Comparison of ENCODE assay signal across 8 cellular contexts in genomic region chr1:18234790-18235242, GRCh38.
DNase-seq lines count a peak whose midpoint lies in the region; ATAC-seq lines count a peak whose summit lies in the region.

No MANE protein-coding gene starts in this region.

- no peaks in the 10 kb centered on the region for H3K79me1 ChIP-seq in mesendoderm (ENCODE audit: low read length)

- 0 out of 2 replicates have a peak, but pooled peaks cover 3% of the 10 kb centered on the region for H3K27me3 ChIP-seq in HAP-1 (ENCODE audit: low read depth)
- H3K27me3 ChIP-seq in mesendoderm (ENCODE audit: insufficient read depth, low read length, poor library complexity): no peaks in the 10 kb centered on the region

- H3K79me2 ChIP-seq in mesendoderm (ENCODE audit: control insufficient read depth, insufficient read depth, low read length): no peaks in the 10 kb centered on the region

- in situ Hi-C loops in HAP-1 (cut with MboI; ENCODE audit: low sequenced_read_pairs): no loop called here

- H2AK5ac ChIP-seq in mesendoderm (ENCODE audit: low read length): no peak overlapping the region

- H3K27ac ChIP-seq in mesendoderm (ENCODE audit: low read depth, low read length): no peak overlapping the region

- no peak overlapping the region for H3K23ac ChIP-seq in mesendoderm (ENCODE audit: low read length)

- no peak overlapping the region for H3K4me2 ChIP-seq in mesendoderm (ENCODE audit: low read length)

- H3K4me1 ChIP-seq in HAP-1: no peaks in the 10 kb centered on the region
- peaks cover 10% of the 10 kb centered on the region for H3K4me1 ChIP-seq in mesendoderm (ENCODE audit: control insufficient read depth, low read depth, low read length)

- no peak overlapping the region for H2BK120ac ChIP-seq in mesendoderm (ENCODE audit: low read depth, low read length)

- H4K5ac ChIP-seq in mesendoderm (ENCODE audit: low read length): no peak overlapping the region

- no peak overlapping the region for H3K56ac ChIP-seq in mesendoderm (ENCODE audit: low read length)

- no peak overlapping the region for H2BK5ac ChIP-seq in mesendoderm (ENCODE audit: low read length)

- H3K9ac ChIP-seq in mesendoderm (ENCODE audit: low read length): no peak overlapping the region

- DNase-seq in DMS 273 treated with DMSO at 0.1 percent for 48 hours (lab: John Stamatoyannopoulos, UW): peak; percentile 62
- DNase-seq in HAP-1 (ENCODE audit: low spot score in 2 of 2): peak; percentile 57 to 75
- peak; percentile 97 for DNase-seq in NCI-H82 (lab: John Stamatoyannopoulos, UW)
- peak; percentile 62 for DNase-seq in cerebellar cortex (ENCODE audit: low spot score)
- peak; percentile 93 for DNase-seq in mesendoderm
- no peak for DNase-seq in KG1 (lab: John Stamatoyannopoulos, UW)

- H2BK15ac ChIP-seq in mesendoderm (replicated peaks; ENCODE audit: low read depth): no peak overlapping the region

- no peak overlapping the region for H3K18ac ChIP-seq in mesendoderm (ENCODE audit: low read length)

- no peaks in the 10 kb centered on the region for H3K36me3 ChIP-seq in HAP-1 (replicated peaks)
- H3K36me3 ChIP-seq in mesendoderm (ENCODE audit: control insufficient read depth, insufficient read depth, low read length): no peaks in the 10 kb centered on the region

- no peak for ATAC-seq in GM19395 (IDR thresholded peaks at IDR 0.05; ENCODE audit: unreplicated experiment)
- no peak for ATAC-seq in HG03159 (IDR thresholded peaks at IDR 0.05; ENCODE audit: unreplicated experiment)

- H4K8ac ChIP-seq in mesendoderm (ENCODE audit: low read depth, low read length): no peak overlapping the region

- no peak overlapping the region for H3K4ac ChIP-seq in mesendoderm (ENCODE audit: low read depth, low read length)

- no peaks in the 10 kb centered on the region; the same call in 1 of the 2 replicates for H3K9me3 ChIP-seq in HAP-1

- WGBS in mesendoderm (ENCODE audit: extremely low coverage, insufficient coverage, low lambda C conversion rate): no CpG with 5 or more reads among the region's 6 CpGs

- H3K4me3 ChIP-seq in HAP-1 (no peak overlapping the region), mesendoderm (ENCODE audit: low read length) (no peak overlapping the region)
